ENCODE assay signal across 9 cellular contexts in the genomic region with DNA sequence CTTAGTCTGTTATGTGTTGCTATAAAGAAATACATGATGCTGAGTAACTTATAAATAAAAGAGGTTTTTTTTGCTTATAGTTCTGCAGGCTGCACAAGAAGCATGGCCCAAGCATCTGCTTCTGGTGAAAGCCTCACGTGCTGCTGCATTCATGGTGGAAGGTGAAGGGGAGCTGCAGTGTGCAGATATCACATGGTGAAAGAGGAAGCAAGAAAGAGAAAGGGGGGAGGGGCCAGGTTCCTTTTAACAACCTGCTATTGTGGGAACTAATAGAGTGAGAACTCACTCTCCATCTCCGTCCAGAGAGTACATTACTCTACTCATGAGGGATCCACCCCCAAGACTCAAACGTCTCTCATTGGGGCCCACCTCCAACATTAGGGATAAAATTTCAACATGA. TPM values are rescaled to one million over a fixed set of nuclear protein-coding genes. Genes with fewer than 3 reads are reported as not detected.
DNase-seq lines count a peak whose midpoint lies in the region; ATAC-seq and TF ChIP-seq lines count a peak whose summit lies in the region.
"Had no signal": no experiment of that assay in that cellular context is flagged by ENCODE, and none has a peak within 500 bp of the region (broad histone marks: within the 10 kb centered on the region; RNA-seq: fewer than 3 reads in every experiment).

No MANE protein-coding gene starts in this region.

- no peaks in the 10 kb centered on the region for H3K27me3 ChIP-seq in mammary epithelial cell (ENCODE audit: insufficient read depth, low read length)

- H3K4me2 ChIP-seq in mammary epithelial cell (ENCODE audit: insufficient read depth, low read depth, low read length), result no peak overlapping the region

- H3K27ac ChIP-seq in mammary epithelial cell (ENCODE audit: insufficient read depth, low read depth, low read length), result no peak overlapping the region

- H3K9ac ChIP-seq in mammary epithelial cell (ENCODE audit: insufficient read depth, low read length), result no peak overlapping the region

- BruUV-seq in mammary epithelial cell (replicated peaks; lab: Mats Ljungman, UMichigan), result no TSS peak

- no peaks in the 10 kb centered on the region for H3K9me3 ChIP-seq in mammary epithelial cell (replicated peaks; ENCODE audit: insufficient read depth, low read length)
- H3K9me3 ChIP-seq: prostate gland had no signal

- peaks cover 3% of the 10 kb centered on the region for H3K4me1 ChIP-seq in mammary epithelial cell (ENCODE audit: insufficient read depth, low read length)

- 98% methylated on average over 3 of the region's 3 CpGs for WGBS in mammary epithelial cell (ENCODE audit: low coverage, missing lambda C conversion rate)

- in situ Hi-C loops in mammary epithelial cell (cut with MboI; ENCODE audit: low sequenced_read_pairs in 2 of 2), result no loop called here

- TF ChIP-seq CTCF in GM10248 (IDR thresholded peaks at IDR 0.05; ENCODE audit: control extremely low read depth, extremely low read depth, low read depth, missing control alignments) (no peak), GM20000 (IDR thresholded peaks at IDR 0.05; ENCODE audit: extremely low read depth, missing control alignments) (no peak), mammary epithelial cell (conservative IDR thresholded peaks at IDR 0.05 in 1 of 2, IDR thresholded peaks at IDR 0.05 in 1 of 2; ENCODE audit: extremely low read depth in 1 of 2, insufficient read depth in 1 of 2, low read depth in 1 of 2, low read length in 2 of 2) (no peak)

- peak; percentile 93 for ATAC-seq in HG03103 (IDR thresholded peaks at IDR 0.05; ENCODE audit: low read depth, unreplicated experiment)

- no peak overlapping the region for H3K4me3 ChIP-seq in mammary epithelial cell (replicated peaks in 1 of 3; ENCODE audit: insufficient read depth in 1 of 3, low read depth in 2 of 3, low read length in 3 of 3)
- H3K4me3 ChIP-seq: prostate gland had no signal

- CTCF ChIA-PET in GM10248 (lab: Yijun Ruan, JAX) (no interaction called here), mammary epithelial cell (lab: Charles Lee; ENCODE audit: low non-redundant PET) (no interaction called here)

- POLR2A ChIA-PET in GM10248 (lab: Yijun Ruan, JAX), result no interaction called here

- H3K36me3 ChIP-seq in mammary epithelial cell (ENCODE audit: insufficient read depth, low read length), result no peaks in the 10 kb centered on the region
- H3K36me3 ChIP-seq: prostate gland had no signal

- H3K79me2 ChIP-seq in mammary epithelial cell (ENCODE audit: insufficient read depth, low read length), result no peaks in the 10 kb centered on the region

- intact Hi-C loops in mammary epithelial cell (cut with micrococcal nuclease), result no loop called here

- no peaks in the 10 kb centered on the region for H4K20me1 ChIP-seq in mammary epithelial cell (ENCODE audit: insufficient read depth, low read length)

- dilution Hi-C loops in mammary epithelial cell (cut with HindIII; ENCODE audit: low sequenced_read_pairs), result no loop called here

- DNase-seq in GM10248 (ENCODE audit: extremely low spot score) (peak; percentile 25), GM20000 (ENCODE audit: low spot score) (peak; percentile 21), OCI-M1 (lab: John Stamatoyannopoulos, UW) (peak; percentile 88), AG20443 (ENCODE audit: low spot score) (no peak), mammary epithelial cell (no peak), NCI-H2227 (lab: John Stamatoyannopoulos, UW; ENCODE audit: unreplicated experiment) (no peak), NCI-H1092 (lab: John Stamatoyannopoulos, UW) (no peak)

- no peak overlapping the region for H2AFZ ChIP-seq in mammary epithelial cell (ENCODE audit: low read depth, low read length)

RNA-seq across cellular contexts. Expression of a gene that starts 12.5 kb away (rescaled TPM):
- total RNA-seq in mammary epithelial cell, result 10 to 100 TPM; 24.8 to 29.6 TPM
- 15.4 TPM for polyA plus RNA-seq in mammary epithelial cell
- polyA minus RNA-seq in mammary epithelial cell, result 32.3 TPM

Comparison
In these comparisons a context has a peak if more than half of its experiments do, and no peak if none do; other contexts are left out.
1. DNase-seq: peak in GM10248 (single experiment), GM20000 (single experiment) and OCI-M1 (single experiment); none in AG20443 (single experiment), mammary epithelial cell (single experiment), NCI-H2227 (single experiment) and NCI-H1092 (single experiment).